9 cellular contexts compared by ENCODE assay signal in the genomic region with DNA sequence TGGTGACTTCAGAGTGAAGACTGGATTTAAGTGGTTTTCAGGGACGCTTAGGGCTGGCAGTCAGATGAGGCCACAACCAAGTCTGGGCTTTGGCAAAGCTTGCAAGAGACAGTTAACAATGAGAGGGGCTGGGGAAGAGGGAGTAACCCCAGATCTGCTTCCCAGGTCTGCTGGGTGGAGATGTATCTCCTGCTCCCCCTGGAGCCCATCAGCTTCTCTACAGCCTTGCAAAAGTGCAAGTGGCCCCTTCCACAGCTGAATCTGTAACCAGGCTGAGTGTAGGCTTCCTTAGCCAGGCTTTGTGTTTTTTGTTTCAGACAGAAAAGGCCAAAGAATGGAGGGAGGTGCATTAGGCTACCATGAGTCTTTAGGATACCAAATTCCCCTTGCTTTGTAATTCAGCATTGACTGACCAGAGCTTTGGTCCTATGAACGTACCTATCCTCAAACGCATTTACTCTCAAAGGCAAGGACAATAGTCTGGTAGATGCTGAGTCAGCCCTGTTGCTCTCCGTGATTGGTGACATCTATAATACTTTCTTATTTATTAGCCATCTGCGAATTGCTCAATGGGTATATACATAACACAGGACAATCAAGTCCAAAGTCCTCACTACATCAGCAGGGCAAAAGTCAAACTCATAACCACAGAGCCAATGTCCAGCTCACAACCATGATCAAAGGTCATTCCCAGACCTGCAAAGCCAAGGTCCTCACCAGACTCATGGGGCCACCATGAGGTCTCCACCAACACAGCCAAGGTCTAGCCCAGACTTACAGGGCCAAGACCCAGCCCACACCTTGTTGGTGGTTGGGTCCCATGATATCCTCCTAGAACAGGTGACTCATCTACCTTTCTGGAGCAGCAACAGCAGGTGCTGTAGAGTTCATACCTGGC. TPM values are rescaled to one million over a fixed set of nuclear protein-coding genes. Genes with fewer than 3 reads are reported as not detected.
A peak's percentile ranks its signal among the peaks of the same experiment; 100 is the strongest.
DNase-seq lines count a peak whose midpoint lies in the region; ATAC-seq and TF ChIP-seq lines count a peak whose summit lies in the region.
"Had no signal": no experiment of that assay in that cellular context is flagged by ENCODE, and none has a peak within 500 bp of the region (broad histone marks: within the 10 kb centered on the region; RNA-seq: fewer than 3 reads in every experiment).

No MANE protein-coding gene starts in this region.

- ATAC-seq in HG02981 (IDR thresholded peaks at IDR 0.05; ENCODE audit: unreplicated experiment): no peak
- no peak for ATAC-seq in HG03045 (IDR thresholded peaks at IDR 0.05; ENCODE audit: unreplicated experiment)

- no peaks in the 10 kb centered on the region for H3K4me1 ChIP-seq in hepatocyte (ENCODE audit: insufficient read depth)

- 73% methylated on average over 5 of the region's 5 CpGs for WGBS in hepatocyte (ENCODE audit: low lambda C conversion rate, missing lambda C conversion rate)

- H3K27me3 Mint-ChIP-seq in activated T-helper 1 cell treated with anti-CD3 and anti-CD28 coated beads, Interleukin-12 subunit alpha, Interleukin-12 subunit beta, Interleukin-2, Interleukin-4 antibody, amounts not matched to agents 30 ng/mL and 10 ng/mL and 1 ng/mL, durations not matched to agents 14 hours and 24 hours and 36 hours (ENCODE audit: insufficient read depth): peaks cover 5% of the 10 kb centered on the region

- no peaks in the 10 kb centered on the region for H3K4me1 Mint-ChIP-seq in activated T-helper 1 cell treated with anti-CD3 and anti-CD28 coated beads, Interleukin-12 subunit alpha, Interleukin-12 subunit beta, Interleukin-2, Interleukin-4 antibody, amounts not matched to agents 30 ng/mL and 10 ng/mL and 1 ng/mL, durations not matched to agents 14 hours and 24 hours and 36 hours (ENCODE audit: low read depth)

- intact Hi-C loops in activated T-helper 1 cell treated with anti-CD3 and anti-CD28 coated beads, Interleukin-12 subunit alpha, Interleukin-12 subunit beta, Interleukin-2, Interleukin-4 antibody, amounts not matched to agents 30 ng/mL and 10 ng/mL and 1 ng/mL, durations not matched to agents 14 hours and 24 hours and 36 hours (cut with micrococcal nuclease): no loop called here

- no peaks in the 10 kb centered on the region for H3K9me2 ChIP-seq in hepatocyte (replicated peaks; ENCODE audit: insufficient read depth)

- H3K79me2 ChIP-seq in hepatocyte: no peaks in the 10 kb centered on the region

- no peaks in the 10 kb centered on the region for H3K9me3 ChIP-seq in hepatocyte (ENCODE audit: low read depth)

- no peak overlapping the region for H3K27ac ChIP-seq in C4-2B
- H3K27ac ChIP-seq in hepatocyte: peak overlapping the region; percentile 71

- H3K27me3 ChIP-seq in hepatocyte: no peaks in the 10 kb centered on the region

- H3K36me3 ChIP-seq in hepatocyte (replicated peaks; ENCODE audit: insufficient read depth, low read depth): no peaks in the 10 kb centered on the region

- no peak overlapping the region for H3K27ac Mint-ChIP-seq in activated T-helper 1 cell treated with anti-CD3 and anti-CD28 coated beads, Interleukin-12 subunit alpha, Interleukin-12 subunit beta, Interleukin-2, Interleukin-4 antibody, amounts not matched to agents 30 ng/mL and 10 ng/mL and 1 ng/mL, durations not matched to agents 14 hours and 24 hours and 36 hours

- DNase-seq in HFF-Myc (ENCODE audit: extremely low read depth, low read depth): no peak
- peak; percentile 67 for DNase-seq in hepatocyte (ENCODE audit: low spot score)
- no peak for DNase-seq in activated CD4-positive, CD25-positive, alpha-beta regulatory T cell (lab: John Stamatoyannopoulos, UW)
- no peak for DNase-seq in activated T-helper 1 cell treated with anti-CD3 and anti-CD28 coated beads, Interleukin-12 subunit alpha, Interleukin-12 subunit beta, Interleukin-2, Interleukin-4 antibody, amounts not matched to agents 30 ng/mL and 10 ng/mL and 1 ng/mL, durations not matched to agents 14 hours and 24 hours and 36 hours (ENCODE audit: low spot score)

- H3K9me3 Mint-ChIP-seq in activated T-helper 1 cell treated with anti-CD3 and anti-CD28 coated beads, Interleukin-12 subunit alpha, Interleukin-12 subunit beta, Interleukin-2, Interleukin-4 antibody, amounts not matched to agents 30 ng/mL and 10 ng/mL and 1 ng/mL, durations not matched to agents 14 hours and 24 hours and 36 hours: no peaks in the 10 kb centered on the region

- no peak overlapping the region for H3K4me3 Mint-ChIP-seq in activated T-helper 1 cell treated with anti-CD3 and anti-CD28 coated beads, Interleukin-12 subunit alpha, Interleukin-12 subunit beta, Interleukin-2, Interleukin-4 antibody, amounts not matched to agents 30 ng/mL and 10 ng/mL and 1 ng/mL, durations not matched to agents 14 hours and 24 hours and 36 hours

- H2AFZ ChIP-seq in hepatocyte: no peak overlapping the region

- no peak overlapping the region for H3K4me2 ChIP-seq in hepatocyte

- no peaks in the 10 kb centered on the region for H4K20me1 ChIP-seq in hepatocyte (ENCODE audit: insufficient read depth, poor library complexity, severe bottlenecking)

- no peaks in the 10 kb centered on the region for H3K36me3 Mint-ChIP-seq in activated T-helper 1 cell treated with anti-CD3 and anti-CD28 coated beads, Interleukin-12 subunit alpha, Interleukin-12 subunit beta, Interleukin-2, Interleukin-4 antibody, amounts not matched to agents 30 ng/mL and 10 ng/mL and 1 ng/mL, durations not matched to agents 14 hours and 24 hours and 36 hours (ENCODE audit: low read depth)

- TF ChIP-seq CTCF in C4-2B (conservative IDR thresholded peaks at IDR 0.05) (peak; percentile 37), HFF-Myc (IDR thresholded peaks at IDR 0.05; ENCODE audit: low read depth, low read length, missing control alignments) (peak; percentile 66), WI38 (IDR thresholded peaks at IDR 0.05; ENCODE audit: low read depth, low read length) (peak; percentile 65), hepatocyte (IDR thresholded peaks at IDR 0.05; ENCODE audit: poor library complexity) (peak; percentile 46)

- H3K4me3 ChIP-seq in HFF-Myc (replicated peaks; ENCODE audit: low read depth, low read length) (no peak overlapping the region), WI38 (ENCODE audit: low read depth, low read length) (no peak overlapping the region), hepatocyte (no peak overlapping the region)

RNA-seq across cellular contexts. Expression of gene CCDC13, which starts 17.1 kb away (rescaled TPM):
- 0.63 TPM in 1 of 2 replicates, not detected in the other for total RNA-seq in hepatocyte
- 2.1 TPM in 1 of 2 replicates, not detected in the other for polyA plus RNA-seq in hepatocyte
- 0.32 TPM in 1 of 2 replicates, not detected in the other for total RNA-seq in activated T-helper 1 cell treated with anti-CD3 and anti-CD28 coated beads, Interleukin-12 subunit alpha, Interleukin-12 subunit beta, Interleukin-2, Interleukin-4 antibody, amounts not matched to agents 30 ng/mL and 10 ng/mL and 1 ng/mL, durations not matched to agents 14 hours and 24 hours and 36 hours

RNA-seq across cellular contexts. Expression of gene HIGD1A, which starts 48.4 kb away (rescaled TPM):
- total RNA-seq in hepatocyte: 252 and 266 TPM in 2 replicates
- polyA plus RNA-seq in hepatocyte: 212 and 218 TPM in 2 replicates
- 90.1 and 97.5 TPM in 2 replicates for total RNA-seq in activated T-helper 1 cell treated with anti-CD3 and anti-CD28 coated beads, Interleukin-12 subunit alpha, Interleukin-12 subunit beta, Interleukin-2, Interleukin-4 antibody, amounts not matched to agents 30 ng/mL and 10 ng/mL and 1 ng/mL, durations not matched to agents 14 hours and 24 hours and 36 hours

RNA-seq across cellular contexts. Expression of gene ACKR2, which starts 53.3 kb away (rescaled TPM):
- 1.9 and 3.9 TPM in 2 replicates for total RNA-seq in hepatocyte
- 1.7 and 2.3 TPM in 2 replicates for polyA plus RNA-seq in hepatocyte
- total RNA-seq in activated T-helper 1 cell treated with anti-CD3 and anti-CD28 coated beads, Interleukin-12 subunit alpha, Interleukin-12 subunit beta, Interleukin-2, Interleukin-4 antibody, amounts not matched to agents 30 ng/mL and 10 ng/mL and 1 ng/mL, durations not matched to agents 14 hours and 24 hours and 36 hours: 0.66 and 0.88 TPM in 2 replicates

RNA-seq across cellular contexts. Expression of gene HHATL, which starts 53.3 kb away (rescaled TPM):
- not detected in 2 replicates for total RNA-seq in hepatocyte
- polyA plus RNA-seq in hepatocyte: not detected in 2 replicates
- total RNA-seq in activated T-helper 1 cell treated with anti-CD3 and anti-CD28 coated beads, Interleukin-12 subunit alpha, Interleukin-12 subunit beta, Interleukin-2, Interleukin-4 antibody, amounts not matched to agents 30 ng/mL and 10 ng/mL and 1 ng/mL, durations not matched to agents 14 hours and 24 hours and 36 hours: not detected in 2 replicates
- total RNA-seq: dermis microvascular lymphatic vessel endothelial cell had no signal
